12 cellular contexts compared by ENCODE assay signal in genomic region chr17:64327201-64327930, GRCh38.
DNase-seq lines count a peak whose midpoint lies in the region; ATAC-seq, FAIRE-seq and TF ChIP-seq lines count a peak whose summit lies in the region.
"Had no signal": no experiment of that assay in that cellular context is flagged by ENCODE, and none has a peak within 500 bp of the region (broad histone marks: within the 10 kb centered on the region; RNA-seq: fewer than 3 reads in every experiment).

No MANE protein-coding gene starts in this region.

- H3K4me2 ChIP-seq in PC-9 (peak overlapping the region; percentile 76), osteoblast (ENCODE audit: insufficient read depth, low read length) (no peak overlapping the region)

- intact Hi-C loops in PC-9 (cut with micrococcal nuclease; ENCODE audit: unreplicated experiment) (loop anchor here (2.0 to 5.0 kb wide), 2 partner anchors 17 to 170 kb away; partner anchors contain the start of gene POLG2), adrenal gland (cut with DNase I) (no loop called here)

- H3K9me2 ChIP-seq in PC-9 (ENCODE audit: insufficient read depth) = no peaks in the 10 kb centered on the region

- H3K4me1 ChIP-seq in ACC112 (ENCODE audit: control insufficient read depth, insufficient read depth, low read length, unreplicated experiment) = peaks cover 36% of the 10 kb centered on the region
- H3K4me1 ChIP-seq in PC-9 (replicated peaks; ENCODE audit: insufficient read depth) = peaks cover 90% of the 10 kb centered on the region
- H3K4me1 ChIP-seq in osteoblast (ENCODE audit: insufficient read depth, low read length) = peaks cover 30% of the 10 kb centered on the region
- H3K4me1 ChIP-seq in foreskin keratinocyte = no peaks in the 10 kb centered on the region
- H3K4me1 ChIP-seq in small intestine (ENCODE audit: control insufficient read depth in 2 of 2, insufficient read depth in 1 of 2, low read depth in 1 of 2, low read length in 1 of 2) = no peaks in the 10 kb centered on the region
- H3K4me1 ChIP-seq in adrenal gland (replicated peaks in 1 of 2) = peaks cover 4 to 14% of the 10 kb centered on the region in 2 donors

- CTCF ChIA-PET in PC-9 (lab: Charles Lee) = interaction anchor here (0.5 kb wide), 1 partner anchor 81 kb away, joined by 4 read pairs; no protein-coding TSS in a partner anchor

- H3K27me3 ChIP-seq in ACC112 (ENCODE audit: insufficient read depth, low read length) (no peaks in the 10 kb centered on the region), PC-9 (ENCODE audit: insufficient read depth, low read depth) (no peaks in the 10 kb centered on the region), osteoblast (ENCODE audit: insufficient read depth, low read length) (no peaks in the 10 kb centered on the region), foreskin keratinocyte (peaks cover 18% of the 10 kb centered on the region), small intestine (ENCODE audit: control insufficient read depth in 2 of 2, insufficient read depth in 2 of 2, low read length in 2 of 2) (no peaks in the 10 kb centered on the region), adrenal gland (no peaks in the 10 kb centered on the region)

- H4K20me1 ChIP-seq in PC-9 (ENCODE audit: insufficient read depth) = no peaks in the 10 kb centered on the region
- H4K20me1 ChIP-seq in osteoblast (ENCODE audit: insufficient read depth, low read length) = no peaks in the 10 kb centered on the region

- peaks cover 63% of the 10 kb centered on the region for H3F3A ChIP-seq in PC-9 (ENCODE audit: insufficient read depth, low read depth)

- DNase-seq in PC-9 (peak in 1 of 2 experiments; percentile 60), fibroblast of the aortic adventitia (ENCODE audit: low read depth) (peak; percentile 66), osteoblast (ENCODE audit: insufficient read length, low spot score, missing footprints) (no peak), foreskin keratinocyte (no peak), small intestine (no peak), adrenal gland (no peak)
- no peak for DNase-seq in activated CD8-positive, alpha-beta memory T cell treated with anti-CD3 and anti-CD28 coated beads, Interleukin-2, amount 50 U/mL, for 4 hours
- DNase-seq: mesendoderm; NCI-H526; stimulated activated CD4-positive, alpha-beta T cell treated with anti-CD3 and anti-CD28 coated beads, Interleukin-15, amount 100 ng/mL, for 24 hours; T-helper 1 cell had no signal

- H3K27ac ChIP-seq in ACC112 (ENCODE audit: low read depth, low read length) (peak overlapping the region; percentile 66), PC-9 (peak overlapping the region; percentile 99), osteoblast (ENCODE audit: low read depth, low read length) (peak overlapping the region; percentile 48), foreskin keratinocyte (no peak overlapping the region), small intestine (ENCODE audit: low read depth in 1 of 2, low read length in 1 of 2) (peak overlapping the region in 1 of 2 donors; percentile 64), adrenal gland (peak overlapping the region in 2 of 5 donors; percentile 48 to 66)

- no peak for ATAC-seq in foreskin keratinocyte

- H3K36me3 ChIP-seq in ACC112 (ENCODE audit: insufficient read depth, low read length) (no peaks in the 10 kb centered on the region), PC-9 (ENCODE audit: low read depth) (peaks cover 20% of the 10 kb centered on the region; the same call in 1 of the 2 replicates), osteoblast (ENCODE audit: insufficient read depth, low read length) (no peaks in the 10 kb centered on the region), small intestine (ENCODE audit: control insufficient read depth in 2 of 2, insufficient read depth in 2 of 2, low read length in 2 of 2) (no peaks in the 10 kb centered on the region), adrenal gland (replicated peaks in 1 of 2) (no peaks in the 10 kb centered on the region)

- H3K79me2 ChIP-seq in ACC112 (ENCODE audit: control insufficient read depth, insufficient read depth, low read length, unreplicated experiment) = no peaks in the 10 kb centered on the region
- H3K79me2 ChIP-seq in PC-9 (ENCODE audit: low read depth) = peaks cover 23% of the 10 kb centered on the region
- H3K79me2 ChIP-seq in osteoblast (ENCODE audit: insufficient read depth, low read length) = no peaks in the 10 kb centered on the region

- TSS peak; percentile 75 for BruUV-seq in PC-9 (replicated peaks; lab: Mats Ljungman, UMichigan)

- WGBS in small intestine, 3 donors = 51 to 67% (median 56%) methylated on average over 6 of the region's 6 CpGs
- WGBS in adrenal gland, 4 donors = 67 to 76% (median 70%) methylated on average over 5 to 6 of the region's 6 CpGs

- TF ChIP-seq CTCF in PC-9 (conservative IDR thresholded peaks at IDR 0.05) = no peak
- no peak for TF ChIP-seq CTCF in fibroblast of the aortic adventitia (IDR thresholded peaks at IDR 0.05; ENCODE audit: insufficient read depth, low read length)
- no peak for TF ChIP-seq CTCF in osteoblast (IDR thresholded peaks at IDR 0.05; ENCODE audit: extremely low read depth, low read depth, low read length)
- no peak for TF ChIP-seq CTCF in foreskin keratinocyte (conservative IDR thresholded peaks at IDR 0.05)
- TF ChIP-seq CTCF in adrenal gland (IDR thresholded peaks at IDR 0.05) = no peak

- H2AFZ ChIP-seq in ACC112 (ENCODE audit: low read length, unreplicated experiment) (no peak overlapping the region), PC-9 (no peak overlapping the region), osteoblast (ENCODE audit: low read length) (no peak overlapping the region)

- H3K9me3 ChIP-seq in PC-9 (ENCODE audit: insufficient read depth, low read depth) = no peaks in the 10 kb centered on the region
- no peaks in the 10 kb centered on the region for H3K9me3 ChIP-seq in osteoblast (ENCODE audit: low read depth, low read length)
- H3K9me3 ChIP-seq in small intestine (ENCODE audit: control insufficient read depth, low read depth) = no peaks in the 10 kb centered on the region
- no peaks in the 10 kb centered on the region for H3K9me3 ChIP-seq in adrenal gland (replicated peaks in 1 of 3)

- FAIRE-seq in small intestine (lab: Jason Lieb, UNC) = no peak

- H3K4me3 ChIP-seq in ACC112 (ENCODE audit: low read depth, low read length) = no peak overlapping the region
- H3K4me3 ChIP-seq in PC-9 = no peak overlapping the region
- no peak overlapping the region for H3K4me3 ChIP-seq in fibroblast of the aortic adventitia (ENCODE audit: low read depth, low read length)
- no peak overlapping the region for H3K4me3 ChIP-seq in osteoblast (ENCODE audit: insufficient read depth, low read length)
- H3K4me3 ChIP-seq in small intestine (ENCODE audit: low read depth in 1 of 2, low read length in 2 of 2) = no peak overlapping the region
- H3K4me3 ChIP-seq in adrenal gland = no peak overlapping the region

- POLR2A ChIA-PET in PC-9 (lab: Charles Lee; ENCODE audit: unreplicated experiment) = interaction anchor here (0.6 to 0.7 kb wide), 3 partner anchors 80 to 601 kb away, joined by 3 to 4 read pairs (median 3); no protein-coding TSS in a partner anchor

- TF ChIP-seq POLR2A in adrenal gland (IDR thresholded peaks at IDR 0.05) = no peak
